ENCODE assay signal across 13 cellular contexts in genomic region chr5:152113401-152113800, GRCh38.
DNase-seq lines count a peak whose midpoint lies in the region; ATAC-seq lines count a peak whose summit lies in the region.
"Had no signal": no experiment of that assay in that cellular context is flagged by ENCODE, and none has a peak within 500 bp of the region (broad histone marks: within the 10 kb centered on the region; RNA-seq: fewer than 3 reads in every experiment).

No MANE protein-coding gene starts in this region.

- POLR2A ChIA-PET in activated naive CD8-positive, alpha-beta T cell treated with anti-CD3 and anti-CD28 coated beads, Interleukin-2, amount 10 ng/mL, durations not matched to agents 7 days and 5 days (lab: Charles Lee) = no interaction called here

- H3K27ac Mint-ChIP-seq in T-helper 2 cell treated with Interferon-gamma antibody and Interleukin-4, amounts not matched to agents 5 μg/mL and 100 μg/mL, for 36 hours = no peak overlapping the region
- no peak overlapping the region for H3K27ac Mint-ChIP-seq in activated naive CD8-positive, alpha-beta T cell treated with anti-CD3 and anti-CD28 coated beads, Interleukin-2, amount 10 ng/mL, durations not matched to agents 7 days and 5 days
- H3K27ac Mint-ChIP-seq: H9, mesothelial cell of epicardium had no signal

- no peak overlapping the region for H3K4me3 Mint-ChIP-seq in T-helper 2 cell treated with Interferon-gamma antibody and Interleukin-4, amounts not matched to agents 5 μg/mL and 100 μg/mL, for 36 hours
- no peak overlapping the region for H3K4me3 Mint-ChIP-seq in activated naive CD8-positive, alpha-beta T cell treated with anti-CD3 and anti-CD28 coated beads, Interleukin-2, amount 10 ng/mL, durations not matched to agents 7 days and 5 days
- H3K4me3 Mint-ChIP-seq: H9, mesothelial cell of epicardium had no signal

- H3K9me3 Mint-ChIP-seq in T-helper 2 cell treated with Interferon-gamma antibody and Interleukin-4, amounts not matched to agents 5 μg/mL and 100 μg/mL, for 36 hours = no peaks in the 10 kb centered on the region
- no peaks in the 10 kb centered on the region for H3K9me3 Mint-ChIP-seq in activated naive CD8-positive, alpha-beta T cell treated with anti-CD3 and anti-CD28 coated beads, Interleukin-2, amount 10 ng/mL, durations not matched to agents 7 days and 5 days
- H3K9me3 Mint-ChIP-seq: H9 had no signal

- peak; percentile 61 for ATAC-seq in GM18907 (IDR thresholded peaks at IDR 0.05; ENCODE audit: unreplicated experiment)
- ATAC-seq in activated naive CD8-positive, alpha-beta T cell treated with anti-CD3 and anti-CD28 coated beads, Interleukin-2, amount 10 ng/mL, durations not matched to agents 7 days and 5 days (ENCODE audit: low read depth) = peak; percentile 65
- ATAC-seq in GM18502 (IDR thresholded peaks at IDR 0.05; ENCODE audit: poor library complexity, unreplicated experiment) = no peak
- no peak for ATAC-seq in GM18873 (IDR thresholded peaks at IDR 0.05; ENCODE audit: low FRiP score, unreplicated experiment)
- ATAC-seq: Panc1 had no signal

- DNase-seq in T-helper 2 cell treated with Interferon-gamma antibody and Interleukin-4, amounts not matched to agents 5 μg/mL and 100 μg/mL, for 36 hours (ENCODE audit: low spot score) = peak; percentile 14
- DNase-seq in activated naive CD8-positive, alpha-beta T cell treated with anti-CD3 and anti-CD28 coated beads, Interleukin-2, amount 10 ng/mL, durations not matched to agents 7 days and 5 days = no peak
- DNase-seq in stimulated activated CD4-positive, alpha-beta T cell treated with anti-CD3 and anti-CD28 coated beads, Interleukin-4, amount 100 ng/mL, for 1 hour = peak; percentile 24
- DNase-seq in germinal center (ENCODE audit: low spot score) = no peak
- no peak for DNase-seq in NCI-H2171 treated with DMSO at 0.1 percent for 48 hours (lab: John Stamatoyannopoulos, UW)
- DNase-seq: H9, hypothalamus, NCI-H1436 had no signal

- no peaks in the 10 kb centered on the region for H3K36me3 Mint-ChIP-seq in T-helper 2 cell treated with Interferon-gamma antibody and Interleukin-4, amounts not matched to agents 5 μg/mL and 100 μg/mL, for 36 hours (ENCODE audit: low read depth)
- no peaks in the 10 kb centered on the region for H3K36me3 Mint-ChIP-seq in activated naive CD8-positive, alpha-beta T cell treated with anti-CD3 and anti-CD28 coated beads, Interleukin-2, amount 10 ng/mL, durations not matched to agents 7 days and 5 days
- H3K36me3 Mint-ChIP-seq: mesothelial cell of epicardium had no signal

- H3K4me1 Mint-ChIP-seq in T-helper 2 cell treated with Interferon-gamma antibody and Interleukin-4, amounts not matched to agents 5 μg/mL and 100 μg/mL, for 36 hours (ENCODE audit: low read depth) = no peaks in the 10 kb centered on the region
- peaks cover 3% of the 10 kb centered on the region for H3K4me1 Mint-ChIP-seq in activated naive CD8-positive, alpha-beta T cell treated with anti-CD3 and anti-CD28 coated beads, Interleukin-2, amount 10 ng/mL, durations not matched to agents 7 days and 5 days
- H3K4me1 Mint-ChIP-seq: H9, mesothelial cell of epicardium had no signal

- H3K27me3 Mint-ChIP-seq in T-helper 2 cell treated with Interferon-gamma antibody and Interleukin-4, amounts not matched to agents 5 μg/mL and 100 μg/mL, for 36 hours (ENCODE audit: low read depth) = no peaks in the 10 kb centered on the region
- no peaks in the 10 kb centered on the region for H3K27me3 Mint-ChIP-seq in activated naive CD8-positive, alpha-beta T cell treated with anti-CD3 and anti-CD28 coated beads, Interleukin-2, amount 10 ng/mL, durations not matched to agents 7 days and 5 days

Comparison
In these comparisons a context has a peak if more than half of its experiments do, and no peak if none do; other contexts are left out.
1. ATAC-seq: peak in GM18907 (single experiment) and activated naive CD8-positive, alpha-beta T cell treated with anti-CD3 and anti-CD28 coated beads, Interleukin-2, amount 10 ng/mL, durations not matched to agents 7 days and 5 days (single experiment); none in GM18502 (single experiment) and GM18873 (single experiment).
2. DNase-seq: peak in T-helper 2 cell treated with Interferon-gamma antibody and Interleukin-4, amounts not matched to agents 5 μg/mL and 100 μg/mL, for 36 hours (single experiment) and stimulated activated CD4-positive, alpha-beta T cell treated with anti-CD3 and anti-CD28 coated beads, Interleukin-4, amount 100 ng/mL, for 1 hour (single experiment); none in activated naive CD8-positive, alpha-beta T cell treated with anti-CD3 and anti-CD28 coated beads, Interleukin-2, amount 10 ng/mL, durations not matched to agents 7 days and 5 days (single experiment), germinal center (single experiment) and NCI-H2171 treated with DMSO at 0.1 percent for 48 hours (single experiment).